Comparison of ENCODE assay signal across 8 cellular contexts in genomic region chr1:35568975-35569395, GRCh38. TPM values are rescaled to one million over a fixed set of nuclear protein-coding genes. Genes with fewer than 3 reads are reported as not detected.
DNase-seq lines count a peak whose midpoint lies in the region; ATAC-seq and TF ChIP-seq lines count a peak whose summit lies in the region.

No MANE protein-coding gene starts in this region.

- H3K27ac ChIP-seq in KMS-11, result no peak overlapping the region
- H3K27ac ChIP-seq in foreskin keratinocyte, result no peak overlapping the region
- H3K27ac ChIP-seq in aorta (ENCODE audit: low read depth in 1 of 2, low read length in 2 of 2), result no peak overlapping the region

- DNase-seq in DMS79 treated with DMSO at 0.1 percent for 48 hours (lab: John Stamatoyannopoulos, UW) (peak; percentile 79), RPMI8226 (peak; percentile 74), foreskin keratinocyte (no peak), omental fat pad (ENCODE audit: low spot score) (no peak), aorta (peak; percentile 70 to 83)
- DNase-seq in activated effector memory CD4-positive, alpha-beta T cell treated with anti-CD3 and anti-CD28 coated beads, Interleukin-2, amount 50 U/mL, for 16 hours, result peak; percentile 86

- H2AFZ ChIP-seq in KMS-11 (ENCODE audit: low read depth), result no peak overlapping the region

- H3K9ac ChIP-seq in KMS-11, result no peak overlapping the region

- ATAC-seq in foreskin keratinocyte, result peak; percentile 37
- peak; percentile 59 for ATAC-seq in omental fat pad (ENCODE audit: low FRiP score)
- peak; percentile 64 for ATAC-seq in aorta (ENCODE audit: low FRiP score)
- no peak for ATAC-seq in GM18505 (IDR thresholded peaks at IDR 0.05; ENCODE audit: unreplicated experiment)

- TF ChIP-seq CTCF in KMS-11 (conservative IDR thresholded peaks at IDR 0.05; ENCODE audit: low read depth, low read length) (peak; percentile 91), foreskin keratinocyte (conservative IDR thresholded peaks at IDR 0.05) (peak; percentile 91), omental fat pad (IDR thresholded peaks at IDR 0.05) (peak in 1 of 3 donors; percentile 57)

- intact Hi-C loops in aorta (cut with DNase I), result loop anchor here (2.0 to 10.0 kb wide), 4 partner anchors 158 to 374 kb away; partner anchors contain the start of gene SFPQ (in 1 of the 2)

- WGBS in aorta, 2 donors, result 19 to 26% methylated on average over 4 of the region's 4 CpGs

- H3K4me3 ChIP-seq in KMS-11 (IDR thresholded peaks at IDR 0.05; ENCODE audit: insufficient read depth, low read depth, low read length) (no peak overlapping the region), aorta (ENCODE audit: low read length in 2 of 2) (no peak overlapping the region)

- no peaks in the 10 kb centered on the region for H4K20me1 ChIP-seq in KMS-11 (ENCODE audit: insufficient read depth)

- H3K79me2 ChIP-seq in KMS-11 (ENCODE audit: insufficient read depth, low read depth), result no peaks in the 10 kb centered on the region

- TF ChIP-seq POLR2A in GM18505 (IDR thresholded peaks at IDR 0.05; ENCODE audit: borderline replicate concordance, extremely low read depth, insufficient read depth, insufficient read length), result no peak

- H3K9me3 ChIP-seq in aorta (ENCODE audit: control insufficient read depth, low read length), result no peaks in the 10 kb centered on the region

- H3K4me1 ChIP-seq in KMS-11 (ENCODE audit: low read depth, poor library complexity, severe bottlenecking), result no peaks in the 10 kb centered on the region
- peaks cover 4% of the 10 kb centered on the region for H3K4me1 ChIP-seq in foreskin keratinocyte
- H3K4me1 ChIP-seq in aorta (ENCODE audit: control insufficient read depth in 1 of 2, insufficient read depth in 2 of 2, low read length in 2 of 2), result no peaks in the 10 kb centered on the region

- H3K36me3 ChIP-seq in KMS-11 (ENCODE audit: insufficient read depth) (no peaks in the 10 kb centered on the region), aorta (ENCODE audit: control insufficient read depth in 1 of 2, insufficient read depth in 2 of 2, low read length in 1 of 2) (no peaks in the 10 kb centered on the region)

- H3K27me3 ChIP-seq in KMS-11 (ENCODE audit: insufficient read depth, low read depth) (no peaks in the 10 kb centered on the region), foreskin keratinocyte (peaks cover 23% of the 10 kb centered on the region), aorta (ENCODE audit: control insufficient read depth in 1 of 2, insufficient read depth in 2 of 2, low read length in 1 of 2) (no peaks in the 10 kb centered on the region)

- H3K4me2 ChIP-seq in KMS-11, result no peak overlapping the region

RNA-seq across cellular contexts. Expression of gene TFAP2E, which starts 4.1 kb away (rescaled TPM):
- total RNA-seq in foreskin keratinocyte, result 0.18 and 0.31 TPM in 2 replicates
- 0.32 and 0.33 TPM in 2 replicates for polyA plus RNA-seq in foreskin keratinocyte
- under 1 TPM; 0.25 to 0.72 (median 0.50) TPM for total RNA-seq in omental fat pad
- total RNA-seq in aorta, result 1 to 10 TPM in 1 of 2 donors, under 1 TPM in 1; 0.71 to 1.0 TPM
- polyA plus RNA-seq in aorta, result 1 to 10 TPM in 1 of 2 donors, not detected in 1; 1.1 TPM

RNA-seq across cellular contexts. Expression of gene NCDN, which starts 11.4 kb away (rescaled TPM):
- total RNA-seq in foreskin keratinocyte (14.3 and 15.5 TPM in 2 replicates), omental fat pad (10 to 100 TPM; 12.2 to 20.9 (median 15.1) TPM), aorta (10 to 100 TPM; 20.4 to 21.7 TPM)
- polyA plus RNA-seq in foreskin keratinocyte (10.7 TPM in 2 replicates), aorta (10 to 100 TPM in 1 of 2 donors, 1 to 10 TPM in 1; 4.3 to 10.8 TPM)

RNA-seq across cellular contexts. Expression of gene KIAA0319L, which starts 11.8 kb away (rescaled TPM):
- total RNA-seq in foreskin keratinocyte, result 18.8 and 19.9 TPM in 2 replicates
- 6.8 and 8.0 TPM in 2 replicates for polyA plus RNA-seq in foreskin keratinocyte
- total RNA-seq in omental fat pad, result 10 to 100 TPM; 38.1 to 99.9 (median 44.2) TPM
- total RNA-seq in aorta, result 10 to 100 TPM; 46.0 to 58.6 TPM
- 10 to 100 TPM in 1 of 2 donors, 1 to 10 TPM in 1; 8.3 to 29.1 TPM for polyA plus RNA-seq in aorta

Comparison
In these comparisons a context has a peak if more than half of its experiments do, and no peak if none do; other contexts are left out.
1. DNase-seq: peak in DMS79 treated with DMSO at 0.1 percent for 48 hours (single experiment), RPMI8226 (single experiment), activated effector memory CD4-positive, alpha-beta T cell treated with anti-CD3 and anti-CD28 coated beads, Interleukin-2, amount 50 U/mL, for 16 hours (single experiment) and aorta (2 of 2); none in foreskin keratinocyte (0 of 2) and omental fat pad (single experiment).